In genomic region chr10:5552376-5553321, GRCh38 we compare ENCODE assay signal across 17 cellular contexts. TPM values are rescaled to one million over a fixed set of nuclear protein-coding genes. Genes with fewer than 3 reads are reported as not detected.
DNase-seq lines count a peak whose midpoint lies in the region; ATAC-seq and TF ChIP-seq lines count a peak whose summit lies in the region.
"Had no signal": no experiment of that assay in that cellular context is flagged by ENCODE, and none has a peak within 500 bp of the region (broad histone marks: within the 10 kb centered on the region; RNA-seq: fewer than 3 reads in every experiment).

No MANE protein-coding gene starts in this region.

- peak overlapping the region; percentile 86 for H3K27ac Mint-ChIP-seq in activated CD4-positive, alpha-beta T cell treated with anti-CD3 and anti-CD28 coated beads, Interleukin-2, amount 10 ng/mL, durations not matched to agents 24 days and 14 days

- H3K9me3 ChIP-seq in esophagus squamous epithelium: no peaks in the 10 kb centered on the region
- H3K9me3 ChIP-seq: right lobe of liver had no signal

- TF ChIP-seq POLR2A in esophagus squamous epithelium (IDR thresholded peaks at IDR 0.05): no peak

- H3K4me3 ChIP-seq in esophagus squamous epithelium: no peak overlapping the region
- H3K4me3 ChIP-seq: GM23248, right lobe of liver had no signal

- H3K4me1 ChIP-seq in esophagus squamous epithelium: peaks cover 41 to 99% (median 50%) of the 10 kb centered on the region in 3 donors

- peak overlapping the region; percentile 75 to 93 (median 84) for H3K27ac ChIP-seq in esophagus squamous epithelium
- H3K27ac ChIP-seq: GM23248, right lobe of liver, WERI-Rb-1 had no signal

- no peak for TF ChIP-seq CTCF in esophagus squamous epithelium (IDR thresholded peaks at IDR 0.05)

- no peaks in the 10 kb centered on the region for H3K9me3 Mint-ChIP-seq in activated CD4-positive, alpha-beta T cell treated with anti-CD3 and anti-CD28 coated beads, Interleukin-2, amount 10 ng/mL, durations not matched to agents 24 days and 14 days

- H3K36me3 ChIP-seq in esophagus squamous epithelium: no peaks in the 10 kb centered on the region
- H3K36me3 ChIP-seq: right lobe of liver, WERI-Rb-1 had no signal

- peak overlapping the region; percentile 49 for H3K4me3 Mint-ChIP-seq in activated CD4-positive, alpha-beta T cell treated with anti-CD3 and anti-CD28 coated beads, Interleukin-2, amount 10 ng/mL, durations not matched to agents 24 days and 14 days

- H3K36me3 Mint-ChIP-seq in activated CD4-positive, alpha-beta T cell treated with anti-CD3 and anti-CD28 coated beads, Interleukin-2, amount 10 ng/mL, durations not matched to agents 24 days and 14 days (ENCODE audit: low read depth): no peaks in the 10 kb centered on the region

- H3K27me3 ChIP-seq in esophagus squamous epithelium: no peaks in the 10 kb centered on the region
- H3K27me3 ChIP-seq: right lobe of liver had no signal

- intact Hi-C loops in activated CD4-positive, alpha-beta T cell treated with anti-CD3 and anti-CD28 coated beads, Interleukin-2, amount 10 ng/mL, durations not matched to agents 24 days and 14 days (cut with micrococcal nuclease): loop anchor here (1.0 kb wide), 1 partner anchor 105 kb away; no protein-coding TSS in a partner anchor
- intact Hi-C loops in esophagus squamous epithelium (cut with DNase I): no loop called here
- intact Hi-C loops in sciatic nerve (cut with DNase I): no loop called here

- H3K4me1 Mint-ChIP-seq in activated CD4-positive, alpha-beta T cell treated with anti-CD3 and anti-CD28 coated beads, Interleukin-2, amount 10 ng/mL, durations not matched to agents 24 days and 14 days: peaks cover 27% of the 10 kb centered on the region

- WGBS in esophagus squamous epithelium, 2 donors: 86 to 93% methylated on average over 14 to 22 of the region's 23 CpGs

- DNase-seq in activated CD4-positive, alpha-beta T cell treated with anti-CD3 and anti-CD28 coated beads, Interleukin-2, amount 10 ng/mL, durations not matched to agents 24 days and 14 days: no peak
- DNase-seq in activated CD4-positive, alpha-beta T cell treated with anti-CD3 and anti-CD28 coated beads, Interleukin-2, amount 50 U/mL, for 1 hour: no peak
- DNase-seq in RPMI8226 (peak; percentile 46), esophagus squamous epithelium (lab: John Stamatoyannopoulos, UW) (no peak), sciatic nerve (ENCODE audit: low spot score) (peak; percentile 55)
- DNase-seq: DMS 273 treated with DMSO at 0.1 percent for 48 hours, GM23248, NCI-H345, WERI-Rb-1 had no signal

- peaks cover 6% of the 10 kb centered on the region for H3K27me3 Mint-ChIP-seq in activated CD4-positive, alpha-beta T cell treated with anti-CD3 and anti-CD28 coated beads, Interleukin-2, amount 10 ng/mL, durations not matched to agents 24 days and 14 days

- no peak for ATAC-seq in sciatic nerve
- ATAC-seq in HG02938 (IDR thresholded peaks at IDR 0.05; ENCODE audit: unreplicated experiment): no peak
- ATAC-seq in GM21390 (IDR thresholded peaks at IDR 0.05; ENCODE audit: unreplicated experiment): no peak
- no peak for ATAC-seq in GM19395 (IDR thresholded peaks at IDR 0.05; ENCODE audit: unreplicated experiment)
- ATAC-seq: right lobe of liver had no signal

RNA-seq across cellular contexts. Expression of gene CALML3, which starts 27.9 kb away (rescaled TPM):
- total RNA-seq in activated CD4-positive, alpha-beta T cell treated with anti-CD3 and anti-CD28 coated beads, Interleukin-2, amount 10 ng/mL, durations not matched to agents 24 days and 14 days: not detected in 2 replicates
- 100 to 1,000 TPM; 196 to 799 (median 315) TPM for total RNA-seq in esophagus squamous epithelium
- not detected for total RNA-seq in sciatic nerve
- total RNA-seq: fibroblast of lung, GM23248, RPMI7951, temporal lobe had no signal

RNA-seq across cellular contexts. Expression of gene CALML5, which starts 53.3 kb away (rescaled TPM):
- not detected in 2 replicates for total RNA-seq in activated CD4-positive, alpha-beta T cell treated with anti-CD3 and anti-CD28 coated beads, Interleukin-2, amount 10 ng/mL, durations not matched to agents 24 days and 14 days
- 100 to 1,000 TPM in 1 of 4 donors, 10 to 100 TPM in 3; 14.5 to 148 (median 22.6) TPM for total RNA-seq in esophagus squamous epithelium
- not detected for total RNA-seq in sciatic nerve
- total RNA-seq: cerebellum, fibroblast of lung, GM23248, right lobe of liver, RPMI7951, temporal lobe had no signal

Comparison
In these comparisons a context has a peak if more than half of its experiments do, and no peak if none do; other contexts are left out.
1. DNase-seq: peak in RPMI8226 (single experiment) and sciatic nerve (single experiment); none in activated CD4-positive, alpha-beta T cell treated with anti-CD3 and anti-CD28 coated beads, Interleukin-2, amount 10 ng/mL, durations not matched to agents 24 days and 14 days (single experiment), activated CD4-positive, alpha-beta T cell treated with anti-CD3 and anti-CD28 coated beads, Interleukin-2, amount 50 U/mL, for 1 hour (single experiment) and esophagus squamous epithelium (single experiment).
2. RNA of gene CALML3, which starts 27.9 kb away (total RNA-seq): 196 to 799 TPM in esophagus squamous epithelium; not detected in activated CD4-positive, alpha-beta T cell treated with anti-CD3 and anti-CD28 coated beads, Interleukin-2, amount 10 ng/mL, durations not matched to agents 24 days and 14 days and not detected in sciatic nerve (single experiment); every median in the first group is over 100 times any median in the second.
3. RNA of gene CALML5, which starts 53.3 kb away (total RNA-seq): 14.5 to 148 TPM in esophagus squamous epithelium; not detected in activated CD4-positive, alpha-beta T cell treated with anti-CD3 and anti-CD28 coated beads, Interleukin-2, amount 10 ng/mL, durations not matched to agents 24 days and 14 days and not detected in sciatic nerve (single experiment); every median in the first group is over 10 times any median in the second.